Comparison of ENCODE assay signal across 8 cellular contexts in genomic region chr7:50679218-50680007, GRCh38.
DNase-seq lines count a peak whose midpoint lies in the region; ATAC-seq and TF ChIP-seq lines count a peak whose summit lies in the region.

No MANE protein-coding gene starts in this region.

- DNase-seq in AG09309 (ENCODE audit: low read depth) (no peak), NCI-H526 (lab: John Stamatoyannopoulos, UW) (peak; percentile 79 to 86), breast epithelium (ENCODE audit: low spot score in 2 of 2) (no peak), left lung (no peak), GDM1 (lab: John Stamatoyannopoulos, UW) (no peak), ureter (ENCODE audit: low spot score) (no peak)

- H3K27ac ChIP-seq in breast epithelium (no peak overlapping the region), left lung (no peak overlapping the region)

- TF ChIP-seq POLR2A in breast epithelium (IDR thresholded peaks at IDR 0.05) = no peak

- no peaks in the 10 kb centered on the region for H3K4me1 ChIP-seq in breast epithelium
- H3K4me1 ChIP-seq in left lung = peaks cover 5 to 20% of the 10 kb centered on the region in 2 donors

- no peak overlapping the region for H3K4me3 ChIP-seq in AG09309 (ENCODE audit: control insufficient read depth, low read depth, low read length)
- no peak overlapping the region for H3K4me3 ChIP-seq in breast epithelium
- no peak overlapping the region for H3K4me3 ChIP-seq in left lung

- H3K27me3 ChIP-seq in breast epithelium (no peaks in the 10 kb centered on the region), left lung (no peaks in the 10 kb centered on the region)

- no peaks in the 10 kb centered on the region for H3K9me3 ChIP-seq in breast epithelium
- no peaks in the 10 kb centered on the region for H3K9me3 ChIP-seq in left lung

- peak; percentile 27 for TF ChIP-seq CTCF in AG09309 (IDR thresholded peaks at IDR 0.05; ENCODE audit: control insufficient read depth, insufficient read depth, low read depth, low read length, missing control alignments)
- TF ChIP-seq CTCF in breast epithelium (IDR thresholded peaks at IDR 0.05) = peak in 2 of 3 donors; percentile 42 to 45
- peak in 1 of 2 donors; percentile 29 for TF ChIP-seq CTCF in left lung (IDR thresholded peaks at IDR 0.05)

- ATAC-seq in GM18867 (IDR thresholded peaks at IDR 0.05; ENCODE audit: unreplicated experiment) = peak; percentile 78
- ATAC-seq in HG03442 (IDR thresholded peaks at IDR 0.05; ENCODE audit: unreplicated experiment) = peak; percentile 79
- peak; percentile 44 for ATAC-seq in left lung

- H3K36me3 ChIP-seq in breast epithelium = no peaks in the 10 kb centered on the region
- peaks cover 0 to 1% of the 10 kb centered on the region in 2 donors for H3K36me3 ChIP-seq in left lung

- intact Hi-C loops in breast epithelium (cut with DNase I; ENCODE audit: low total_unique reads) = no loop called here
- intact Hi-C loops in left lung (cut with DNase I) = no loop called here

Comparison
In these comparisons a context has a peak if more than half of its experiments do, and no peak if none do; other contexts are left out.
1. DNase-seq: peak in NCI-H526 (2 of 2); none in AG09309 (single experiment), breast epithelium (0 of 2), left lung (0 of 2), GDM1 (single experiment) and ureter (single experiment).
2. Peak in every context shown above with its lines, with median percentiles within 50 percentile points of each other: ATAC-seq.